18 cellular contexts compared by ENCODE assay signal in genomic region chr14:99318091-99318958, GRCh38. TPM values are rescaled to one million over a fixed set of nuclear protein-coding genes. Genes with fewer than 3 reads are reported as not detected.
DNase-seq lines count a peak whose midpoint lies in the region; ATAC-seq and TF ChIP-seq lines count a peak whose summit lies in the region.
"Had no signal": no experiment of that assay in that cellular context is flagged by ENCODE, and none has a peak within 500 bp of the region (broad histone marks: within the 10 kb centered on the region; RNA-seq: fewer than 3 reads in every experiment).

No MANE protein-coding gene starts in this region.

- H3K9me3 Mint-ChIP-seq in immature natural killer cell, result no peaks in the 10 kb centered on the region
- no peaks in the 10 kb centered on the region for H3K9me3 Mint-ChIP-seq in osteocyte (ENCODE audit: unreplicated experiment)
- H3K9me3 Mint-ChIP-seq: activated CD4-positive, alpha-beta memory T cell treated with anti-CD3 and anti-CD28 coated beads, Interleukin-2, amount 10 ng/mL, durations not matched to agents 7 days and 5 days; activated naive CD4-positive, alpha-beta T cell treated with anti-CD3 and anti-CD28 coated beads, Interleukin-2, amount 50 U/mL, for 72 hours; activated T-cell treated with anti-CD3 and anti-CD28 coated beads, Interleukin-2, amount 50 U/mL, for 4 hours; T-cell had no signal

- CTCF ChIA-PET in GM10248 (lab: Yijun Ruan, JAX), result interaction anchor here (3.4 kb wide), 1 partner anchor 97 kb away, joined by 43 read pairs; no protein-coding TSS in a partner anchor

- DNase-seq in GM10248 (ENCODE audit: extremely low spot score) (peak; percentile 6), NT2/D1 (ENCODE audit: low read depth, low spot score) (peak; percentile 9), immature natural killer cell (no peak), osteocyte (ENCODE audit: extremely low spot score, unreplicated experiment) (peak; percentile 67), head of caudate nucleus (no peak), NOMO-1 treated with DMSO at 0.1 percent for 48 hours (lab: John Stamatoyannopoulos, UW; ENCODE audit: unreplicated experiment) (no peak)
- DNase-seq: activated CD4-positive, alpha-beta memory T cell treated with anti-CD3 and anti-CD28 coated beads, Interleukin-2, amount 10 ng/mL, durations not matched to agents 7 days and 5 days; activated T-cell treated with anti-CD3 and anti-CD28 coated beads, Interleukin-2, amount 50 U/mL, for 4 hours; C1 segment of cervical spinal cord; MM.1S; NCI-H1694 treated with DMSO at 0.1 percent for 48 hours; stimulated activated CD4-positive, alpha-beta T cell treated with anti-CD3 and anti-CD28 coated beads, Interleukin-4, amount 100 ng/mL, for 4 hours; T-cell had no signal

- H3K27me3 Mint-ChIP-seq in immature natural killer cell (ENCODE audit: low read depth in 3 of 3) (peaks cover 2 to 10% (median 5%) of the 10 kb centered on the region in 3 donors), osteocyte (ENCODE audit: unreplicated experiment) (no peaks in the 10 kb centered on the region)
- H3K27me3 Mint-ChIP-seq: activated CD4-positive, alpha-beta memory T cell treated with anti-CD3 and anti-CD28 coated beads, Interleukin-2, amount 10 ng/mL, durations not matched to agents 7 days and 5 days had no signal

- H3K36me3 Mint-ChIP-seq in immature natural killer cell, result no peaks in the 10 kb centered on the region
- H3K36me3 Mint-ChIP-seq in osteocyte (ENCODE audit: unreplicated experiment), result no peaks in the 10 kb centered on the region
- H3K36me3 Mint-ChIP-seq: activated naive CD4-positive, alpha-beta T cell treated with anti-CD3 and anti-CD28 coated beads, Interleukin-2, amount 50 U/mL, for 72 hours; T-cell had no signal

- no peaks in the 10 kb centered on the region for H3K9me3 ChIP-seq in NT2/D1 (ENCODE audit: insufficient read depth, low read length)
- H3K9me3 ChIP-seq: pancreas had no signal

- H3K27me3 ChIP-seq in NT2/D1 (ENCODE audit: insufficient read depth, insufficient read length), result no peaks in the 10 kb centered on the region
- H3K27me3 ChIP-seq: pancreas had no signal

- no peak overlapping the region for H3K4me3 ChIP-seq in NT2/D1 (ENCODE audit: insufficient read length, low read depth)
- H3K4me3 ChIP-seq: pancreas had no signal

- no peak for ATAC-seq in GM21529 (IDR thresholded peaks at IDR 0.05; ENCODE audit: unreplicated experiment)
- ATAC-seq: activated naive CD4-positive, alpha-beta T cell treated with anti-CD3 and anti-CD28 coated beads, Interleukin-2, amount 50 U/mL, for 72 hours; activated T-cell treated with anti-CD3 and anti-CD28 coated beads, Interleukin-2, amount 50 U/mL, for 4 hours; Right ventricle myocardium inferior; T-cell had no signal

- intact Hi-C loops in head of caudate nucleus (cut with DNase I), result no loop called here

- POLR2A ChIA-PET in GM10248 (lab: Yijun Ruan, JAX), result no interaction called here

- no peak for TF ChIP-seq CTCF in GM10248 (IDR thresholded peaks at IDR 0.05; ENCODE audit: control extremely low read depth, extremely low read depth, low read depth, missing control alignments)
- TF ChIP-seq CTCF in osteocyte (IDR thresholded peaks at IDR 0.05), result no peak

- H3K9ac ChIP-seq in NT2/D1 (ENCODE audit: insufficient read length, low read depth), result no peak overlapping the region

- peaks cover 8% of the 10 kb centered on the region for H3K4me1 ChIP-seq in NT2/D1 (ENCODE audit: insufficient read depth, insufficient read length)
- H3K4me1 ChIP-seq: pancreas had no signal

- no peaks in the 10 kb centered on the region for H3K36me3 ChIP-seq in NT2/D1 (ENCODE audit: insufficient read depth, insufficient read length, low read length)
- H3K36me3 ChIP-seq: pancreas had no signal

- H3K27ac Mint-ChIP-seq in immature natural killer cell (peak overlapping the region in 3 of 6 donors; percentile 34 to 85 (median 61)), osteocyte (ENCODE audit: unreplicated experiment) (no peak overlapping the region)
- H3K27ac Mint-ChIP-seq: activated CD4-positive, alpha-beta memory T cell treated with anti-CD3 and anti-CD28 coated beads, Interleukin-2, amount 10 ng/mL, durations not matched to agents 7 days and 5 days; activated naive CD4-positive, alpha-beta T cell treated with anti-CD3 and anti-CD28 coated beads, Interleukin-2, amount 50 U/mL, for 72 hours; T-cell had no signal

- H3K4me1 Mint-ChIP-seq in immature natural killer cell (peaks cover 78 to 83% of the 10 kb centered on the region in 2 donors), osteocyte (ENCODE audit: unreplicated experiment) (no peaks in the 10 kb centered on the region)

- H3K4me3 Mint-ChIP-seq in immature natural killer cell (peak overlapping the region in 3 of 5 donors; percentile 6 to 27 (median 15)), osteocyte (ENCODE audit: unreplicated experiment) (no peak overlapping the region)
- H3K4me3 Mint-ChIP-seq: activated CD4-positive, alpha-beta memory T cell treated with anti-CD3 and anti-CD28 coated beads, Interleukin-2, amount 10 ng/mL, durations not matched to agents 7 days and 5 days; activated T-cell treated with anti-CD3 and anti-CD28 coated beads, Interleukin-2, amount 50 U/mL, for 4 hours; T-cell had no signal

RNA-seq across cellular contexts. Expression of gene BCL11B, which starts 46.3 kb away (rescaled TPM):
- 1 to 10 TPM in 2 of 3 donors, under 1 TPM in 1; 0.75 to 3.1 (median 1.0) TPM for polyA plus RNA-seq in immature natural killer cell
- total RNA-seq in osteocyte, result 0.16 and 0.18 TPM in 2 replicates
- total RNA-seq: fibroblast of villous mesenchyme had no signal

Comparison
In these comparisons a context has a peak if more than half of its experiments do, and no peak if none do; other contexts are left out.
1. DNase-seq: peak in GM10248 (single experiment), NT2/D1 (single experiment) and osteocyte (single experiment); none in immature natural killer cell (0 of 3), head of caudate nucleus (0 of 42) and NOMO-1 treated with DMSO at 0.1 percent for 48 hours (single experiment).